In genomic region chr3:191350389-191351090, GRCh38 we compare ENCODE assay signal across 11 cellular contexts. TPM values are rescaled to one million over a fixed set of nuclear protein-coding genes. Genes with fewer than 3 reads are reported as not detected.
DNase-seq lines count a peak whose midpoint lies in the region; ATAC-seq and TF ChIP-seq lines count a peak whose summit lies in the region.
"Had no signal": no experiment of that assay in that cellular context is flagged by ENCODE, and none has a peak within 500 bp of the region (broad histone marks: within the 10 kb centered on the region; RNA-seq: fewer than 3 reads in every experiment).

No MANE protein-coding gene starts in this region.

- H3K4me3 ChIP-seq in brain microvascular endothelial cell (ENCODE audit: low read depth, low read length): no peak overlapping the region
- no peak overlapping the region for H3K4me3 ChIP-seq in right lobe of liver
- H3K4me3 ChIP-seq in thyroid gland (replicated peaks in 1 of 3): no peak overlapping the region
- no peak overlapping the region for H3K4me3 ChIP-seq in tibial nerve
- H3K4me3 ChIP-seq: adrenal gland had no signal

- in situ Hi-C loops in brain microvascular endothelial cell (cut with HindIII; ENCODE audit: low pct_ligation_motif_present, low sequenced_read_pairs): no loop called here

- peaks cover 0 to 52% (median 10%) of the 10 kb centered on the region in 4 donors for H3K4me1 ChIP-seq in right lobe of liver
- peaks cover 47 to 56% of the 10 kb centered on the region in 2 donors for H3K4me1 ChIP-seq in thyroid gland
- peaks cover 0 to 59% (median 24%) of the 10 kb centered on the region in 4 donors for H3K4me1 ChIP-seq in tibial nerve

- no peak for TF ChIP-seq CTCF in brain microvascular endothelial cell (IDR thresholded peaks at IDR 0.05; ENCODE audit: low read depth, low read length, missing control alignments)
- no peak for TF ChIP-seq CTCF in right lobe of liver (IDR thresholded peaks at IDR 0.05)
- no peak for TF ChIP-seq CTCF in thyroid gland (IDR thresholded peaks at IDR 0.05)
- TF ChIP-seq CTCF in tibial nerve (IDR thresholded peaks at IDR 0.05): no peak

- no peaks in the 10 kb centered on the region for H3K9me3 ChIP-seq in right lobe of liver
- H3K9me3 ChIP-seq in thyroid gland: no peaks in the 10 kb centered on the region
- H3K9me3 ChIP-seq in tibial nerve: no peaks in the 10 kb centered on the region
- H3K9me3 ChIP-seq: adrenal gland had no signal

- DNase-seq in HCEC 1CT: peak; percentile 31
- DNase-seq in brain microvascular endothelial cell: no peak
- DNase-seq in right lobe of liver: no peak
- DNase-seq in thyroid gland: no peak
- no peak for DNase-seq in tibial nerve (ENCODE audit: low spot score in 2 of 2)
- DNase-seq in COLO829 (ENCODE audit: low spot score): no peak
- DNase-seq: adrenal gland, natural killer cell, NCI-H345 had no signal

- WGBS in right lobe of liver (ENCODE audit: insufficient coverage, low coverage, low lambda C conversion rate, missing lambda C conversion rate): 26% methylated on average over 5 of the region's 5 CpGs
- WGBS in thyroid gland, 2 donors: 20 to 28% methylated on average over 5 of the region's 5 CpGs
- 39 to 40% methylated on average over 5 of the region's 5 CpGs for WGBS in tibial nerve, 2 donors

- H3K27me3 ChIP-seq in brain microvascular endothelial cell (replicated peaks) (no peaks in the 10 kb centered on the region), right lobe of liver (no peaks in the 10 kb centered on the region), thyroid gland (no peaks in the 10 kb centered on the region), tibial nerve (no peaks in the 10 kb centered on the region)
- H3K27me3 ChIP-seq: adrenal gland had no signal

- H3K27ac ChIP-seq in brain microvascular endothelial cell: peak overlapping the region; percentile 0
- peak overlapping the region in 1 of 3 donors; percentile 21 for H3K27ac ChIP-seq in right lobe of liver
- H3K27ac ChIP-seq in thyroid gland: peak overlapping the region; percentile 1 to 72 (median 63)
- H3K27ac ChIP-seq in tibial nerve: peak overlapping the region in 2 of 4 donors; percentile 26 to 45
- H3K27ac ChIP-seq: HL-60 had no signal

- intact Hi-C loops in right lobe of liver (cut with DNase I): no loop called here
- intact Hi-C loops in thyroid gland (cut with DNase I): no loop called here

- TF ChIP-seq POLR2A in right lobe of liver (IDR thresholded peaks at IDR 0.05): no peak
- peak in 1 of 2 donors; percentile 31 for TF ChIP-seq POLR2A in thyroid gland (IDR thresholded peaks at IDR 0.05)
- no peak for TF ChIP-seq POLR2A in tibial nerve (IDR thresholded peaks at IDR 0.05)

- ATAC-seq in right lobe of liver: peak in 3 of 4 donors; percentile 12 to 55 (median 13)
- no peak for ATAC-seq in GM18873 (IDR thresholded peaks at IDR 0.05; ENCODE audit: low FRiP score, unreplicated experiment)
- ATAC-seq: natural killer cell had no signal

- H3K36me3 ChIP-seq in brain microvascular endothelial cell (replicated peaks) (no peaks in the 10 kb centered on the region), right lobe of liver (no peaks in the 10 kb centered on the region), thyroid gland (no peaks in the 10 kb centered on the region), tibial nerve (no peaks in the 10 kb centered on the region)
- H3K36me3 ChIP-seq: adrenal gland had no signal

- TF ChIP-seq EP300 in tibial nerve (IDR thresholded peaks at IDR 0.05): peak in 1 of 2 donors; percentile 19

RNA-seq across cellular contexts. Expression of gene UTS2B, which starts 20.2 kb away (rescaled TPM):
- total RNA-seq in right lobe of liver (under 1 TPM in 1 of 6 experiments, not detected in 5; 0.38 TPM), thyroid gland (1 to 10 TPM in 2 of 4 donors, under 1 TPM in 1, not detected in 1; 0.27 to 2.0 (median 1.4) TPM), tibial nerve (1 to 10 TPM in 1 of 4 donors, under 1 TPM in 1, not detected in 2; 0.90 to 2.7 TPM)

RNA-seq across cellular contexts. Expression of gene CCDC50, which starts 21.3 kb away (rescaled TPM):
- total RNA-seq in right lobe of liver (10 to 100 TPM; 36.1 to 96.3 (median 65.1) TPM), thyroid gland (100 to 1,000 TPM in 1 of 4 donors, 10 to 100 TPM in 3; 63.3 to 104 (median 91.1) TPM), tibial nerve (10 to 100 TPM; 83.5 to 99.6 (median 94.2) TPM)
